Comparison of ENCODE assay signal across 1 cellular context in the genomic region with DNA sequence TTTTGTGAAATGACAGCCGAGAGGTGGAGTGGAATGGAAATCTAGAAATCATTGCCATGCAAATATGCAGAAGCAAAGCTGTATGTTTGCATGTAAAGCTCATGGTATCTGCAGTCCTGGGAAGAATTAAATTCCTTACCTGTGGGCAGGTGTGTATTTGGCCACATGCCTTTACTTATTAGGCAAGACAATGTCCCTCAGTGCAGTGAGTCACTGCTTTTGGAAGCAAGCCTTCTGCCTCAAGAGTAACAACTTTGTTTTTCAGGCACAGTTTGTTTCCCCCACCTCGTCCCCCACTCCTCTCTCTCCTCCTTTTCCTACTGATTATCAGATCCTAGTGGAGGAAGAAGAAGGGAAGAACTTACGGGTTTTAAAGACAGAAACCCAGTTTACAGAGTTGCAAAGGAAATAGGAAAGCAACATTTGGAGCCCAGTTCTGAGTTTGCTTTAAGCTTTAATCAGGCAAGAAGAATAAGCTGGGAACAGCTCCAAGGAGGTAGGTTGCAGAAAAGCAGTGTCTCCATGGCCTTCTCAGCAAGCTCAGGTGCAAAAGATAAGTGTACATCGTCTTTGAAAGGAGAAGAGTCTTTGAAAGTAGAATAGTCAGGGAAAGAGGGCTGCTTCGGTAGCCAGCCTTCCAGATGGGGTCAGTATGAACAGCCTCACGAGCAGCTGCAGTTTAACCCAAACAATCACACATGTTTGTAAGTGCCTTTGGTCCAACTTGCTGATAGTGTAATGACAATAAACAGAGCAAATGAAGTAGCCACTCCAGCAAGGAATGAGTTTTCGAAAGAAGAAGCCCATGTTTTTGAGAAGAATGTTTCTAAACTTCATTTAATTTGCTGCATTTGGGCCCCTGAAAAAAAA.
TF ChIP-seq lines count a peak whose summit lies in the region.

No MANE protein-coding gene starts in this region.

TF ChIP-seq in HCT116, 20 proteins besides CTCF, POLR2A, EP300 and RAD21 (continued from another document):
- TF ChIP-seq, protein P1, sequence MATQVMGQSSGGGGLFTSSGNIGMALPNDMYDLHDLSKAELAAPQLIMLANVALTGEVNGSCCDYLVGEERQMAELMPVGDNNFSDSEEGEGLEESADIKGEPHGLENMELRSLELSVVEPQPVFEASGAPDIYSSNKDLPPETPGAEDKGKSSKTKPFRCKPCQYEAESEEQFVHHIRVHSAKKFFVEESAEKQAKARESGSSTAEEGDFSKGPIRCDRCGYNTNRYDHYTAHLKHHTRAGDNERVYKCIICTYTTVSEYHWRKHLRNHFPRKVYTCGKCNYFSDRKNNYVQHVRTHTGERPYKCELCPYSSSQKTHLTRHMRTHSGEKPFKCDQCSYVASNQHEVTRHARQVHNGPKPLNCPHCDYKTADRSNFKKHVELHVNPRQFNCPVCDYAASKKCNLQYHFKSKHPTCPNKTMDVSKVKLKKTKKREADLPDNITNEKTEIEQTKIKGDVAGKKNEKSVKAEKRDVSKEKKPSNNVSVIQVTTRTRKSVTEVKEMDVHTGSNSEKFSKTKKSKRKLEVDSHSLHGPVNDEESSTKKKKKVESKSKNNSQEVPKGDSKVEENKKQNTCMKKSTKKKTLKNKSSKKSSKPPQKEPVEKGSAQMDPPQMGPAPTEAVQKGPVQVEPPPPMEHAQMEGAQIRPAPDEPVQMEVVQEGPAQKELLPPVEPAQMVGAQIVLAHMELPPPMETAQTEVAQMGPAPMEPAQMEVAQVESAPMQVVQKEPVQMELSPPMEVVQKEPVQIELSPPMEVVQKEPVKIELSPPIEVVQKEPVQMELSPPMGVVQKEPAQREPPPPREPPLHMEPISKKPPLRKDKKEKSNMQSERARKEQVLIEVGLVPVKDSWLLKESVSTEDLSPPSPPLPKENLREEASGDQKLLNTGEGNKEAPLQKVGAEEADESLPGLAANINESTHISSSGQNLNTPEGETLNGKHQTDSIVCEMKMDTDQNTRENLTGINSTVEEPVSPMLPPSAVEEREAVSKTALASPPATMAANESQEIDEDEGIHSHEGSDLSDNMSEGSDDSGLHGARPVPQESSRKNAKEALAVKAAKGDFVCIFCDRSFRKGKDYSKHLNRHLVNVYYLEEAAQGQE (IDR thresholded peaks at IDR 0.05; ENCODE audit: low read depth) = no peak
- peak; percentile 60 for TF ChIP-seq SP1 (IDR thresholded peaks at IDR 0.05; ENCODE audit: low read depth)
- no peak for TF ChIP-seq YY1 (IDR thresholded peaks at IDR 0.05; ENCODE audit: extremely low read depth, insufficient replicate concordance, low read depth, low read length)
- peak; percentile 69; the same call in 1 of the 2 replicates for TF ChIP-seq CBX3 (IDR thresholded peaks at IDR 0.05; ENCODE audit: low read depth)
- TF ChIP-seq, protein P2, sequence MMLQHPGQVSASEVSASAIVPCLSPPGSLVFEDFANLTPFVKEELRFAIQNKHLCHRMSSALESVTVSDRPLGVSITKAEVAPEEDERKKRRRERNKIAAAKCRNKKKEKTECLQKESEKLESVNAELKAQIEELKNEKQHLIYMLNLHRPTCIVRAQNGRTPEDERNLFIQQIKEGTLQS (IDR thresholded peaks at IDR 0.05) = no peak
- TF ChIP-seq EZH2 (IDR thresholded peaks at IDR 0.05) = no peak
- TF ChIP-seq SIN3A (IDR thresholded peaks at IDR 0.05; ENCODE audit: low read depth) = no peak
- TF ChIP-seq, protein P3, sequence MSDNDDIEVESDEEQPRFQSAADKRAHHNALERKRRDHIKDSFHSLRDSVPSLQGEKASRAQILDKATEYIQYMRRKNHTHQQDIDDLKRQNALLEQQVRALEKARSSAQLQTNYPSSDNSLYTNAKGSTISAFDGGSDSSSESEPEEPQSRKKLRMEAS (IDR thresholded peaks at IDR 0.05) = no peak
- TF ChIP-seq FOSL1 (IDR thresholded peaks at IDR 0.05; ENCODE audit: low read depth) = peak; percentile 77
- no peak for TF ChIP-seq ZFX (IDR thresholded peaks at IDR 0.05)
- TF ChIP-seq TCF7L2 (IDR thresholded peaks at IDR 0.05; ENCODE audit: borderline replicate concordance, extremely low read depth, insufficient read depth, insufficient read length) = no peak
- TF ChIP-seq EGR1 (IDR thresholded peaks at IDR 0.05; ENCODE audit: low read depth) = no peak
- no peak for TF ChIP-seq ZNF274 (IDR thresholded peaks at IDR 0.05; ENCODE audit: low read depth, low read length)
- no peak for TF ChIP-seq EZH2phosphoT487 (IDR thresholded peaks at IDR 0.05; ENCODE audit: borderline replicate concordance)
- peak; percentile 93 for TF ChIP-seq CEBPB (IDR thresholded peaks at IDR 0.05; ENCODE audit: low read depth)
- TF ChIP-seq, protein P4, sequence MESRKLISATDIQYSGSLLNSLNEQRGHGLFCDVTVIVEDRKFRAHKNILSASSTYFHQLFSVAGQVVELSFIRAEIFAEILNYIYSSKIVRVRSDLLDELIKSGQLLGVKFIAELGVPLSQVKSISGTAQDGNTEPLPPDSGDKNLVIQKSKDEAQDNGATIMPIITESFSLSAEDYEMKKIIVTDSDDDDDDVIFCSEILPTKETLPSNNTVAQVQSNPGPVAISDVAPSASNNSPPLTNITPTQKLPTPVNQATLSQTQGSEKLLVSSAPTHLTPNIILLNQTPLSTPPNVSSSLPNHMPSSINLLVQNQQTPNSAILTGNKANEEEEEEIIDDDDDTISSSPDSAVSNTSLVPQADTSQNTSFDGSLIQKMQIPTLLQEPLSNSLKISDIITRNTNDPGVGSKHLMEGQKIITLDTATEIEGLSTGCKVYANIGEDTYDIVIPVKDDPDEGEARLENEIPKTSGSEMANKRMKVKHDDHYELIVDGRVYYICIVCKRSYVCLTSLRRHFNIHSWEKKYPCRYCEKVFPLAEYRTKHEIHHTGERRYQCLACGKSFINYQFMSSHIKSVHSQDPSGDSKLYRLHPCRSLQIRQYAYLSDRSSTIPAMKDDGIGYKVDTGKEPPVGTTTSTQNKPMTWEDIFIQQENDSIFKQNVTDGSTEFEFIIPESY (IDR thresholded peaks at IDR 0.05; ENCODE audit: extremely low read depth, insufficient replicate concordance, low read length) = no peak
